Comparison of ENCODE assay signal across 8 cellular contexts in genomic region chr11:14891143-14892035, GRCh38. TPM values are rescaled to one million over a fixed set of nuclear protein-coding genes. Genes with fewer than 3 reads are reported as not detected.
DNase-seq lines count a peak whose midpoint lies in the region; ATAC-seq, FAIRE-seq and TF ChIP-seq lines count a peak whose summit lies in the region.

No MANE protein-coding gene starts in this region.

- peak overlapping the region; percentile 95 for H3K4me3 Mint-ChIP-seq in T-helper 1 cell treated with Interleukin-12 subunit alpha and Interleukin-12 subunit beta and Interleukin-4 antibody, amounts not matched to agents 30 μg/mL and 1 μg/mL, for 36 hours

- H3K36me3 ChIP-seq in right atrium auricular region: no peaks in the 10 kb centered on the region

- DNase-seq in NCI-H1436 treated with DMSO at 0.1 percent for 48 hours (lab: John Stamatoyannopoulos, UW): peak; percentile 62
- DNase-seq in amygdala (lab: John Stamatoyannopoulos, UW): peak in 52 of 56 donors; percentile 33 to 88 (median 73)
- peak; percentile 89 for DNase-seq in right atrium auricular region (ENCODE audit: low spot score)
- peak; percentile 60 for DNase-seq in pulmonary artery endothelial cell (ENCODE audit: low read depth, low spot score)
- DNase-seq in urothelium cell line (ENCODE audit: low spot score): peak; percentile 89

- peak overlapping the region; percentile 91 to 94 for H3K27ac ChIP-seq in right atrium auricular region

- TF ChIP-seq CTCF in right atrium auricular region (IDR thresholded peaks at IDR 0.05): no peak

- no peaks in the 10 kb centered on the region for H3K9me3 Mint-ChIP-seq in T-helper 1 cell treated with Interleukin-12 subunit alpha and Interleukin-12 subunit beta and Interleukin-4 antibody, amounts not matched to agents 30 μg/mL and 1 μg/mL, for 36 hours

- TF ChIP-seq POLR2A in GM15510 (IDR thresholded peaks at IDR 0.05; ENCODE audit: borderline replicate concordance, extremely low read depth, insufficient read length): peak; percentile 86

- H3K4me1 ChIP-seq in right atrium auricular region: peaks cover 0 to 13% of the 10 kb centered on the region in 2 donors

- peak overlapping the region; percentile 99 for H3K27ac Mint-ChIP-seq in T-helper 1 cell treated with Interleukin-12 subunit alpha and Interleukin-12 subunit beta and Interleukin-4 antibody, amounts not matched to agents 30 μg/mL and 1 μg/mL, for 36 hours

- FAIRE-seq in urothelium cell line (lab: Jason Lieb, UNC): peak; percentile 59

- peaks cover 20% of the 10 kb centered on the region for H3K36me3 Mint-ChIP-seq in T-helper 1 cell treated with Interleukin-12 subunit alpha and Interleukin-12 subunit beta and Interleukin-4 antibody, amounts not matched to agents 30 μg/mL and 1 μg/mL, for 36 hours (ENCODE audit: low read depth)

- no peaks in the 10 kb centered on the region for H3K9me3 ChIP-seq in right atrium auricular region

- H3K4me1 Mint-ChIP-seq in T-helper 1 cell treated with Interleukin-12 subunit alpha and Interleukin-12 subunit beta and Interleukin-4 antibody, amounts not matched to agents 30 μg/mL and 1 μg/mL, for 36 hours (ENCODE audit: low read depth): peaks cover 57% of the 10 kb centered on the region

- peak; percentile 49 for ATAC-seq in HG02852 (IDR thresholded peaks at IDR 0.05; ENCODE audit: unreplicated experiment)

- H3K4me3 ChIP-seq in right atrium auricular region: peak overlapping the region; percentile 53 to 83

- no peaks in the 10 kb centered on the region for H3K27me3 ChIP-seq in right atrium auricular region

- H3K27me3 Mint-ChIP-seq in T-helper 1 cell treated with Interleukin-12 subunit alpha and Interleukin-12 subunit beta and Interleukin-4 antibody, amounts not matched to agents 30 μg/mL and 1 μg/mL, for 36 hours (ENCODE audit: low read depth): no peaks in the 10 kb centered on the region

RNA-seq across cellular contexts. Expression of gene CYP2R1, which starts 0.6 kb away (rescaled TPM):
- total RNA-seq in right atrium auricular region (1 to 10 TPM; 7.6 to 9.3 TPM), pulmonary artery endothelial cell (10.8 and 14.2 TPM in 2 replicates)

Comparison
In these comparisons a context has a peak if more than half of its experiments do, and no peak if none do; other contexts are left out.
1. Peak in every context shown above with its lines: DNase-seq, ATAC-seq, H3K4me3 ChIP-seq and H3K27ac ChIP-seq.